In genomic region chr2:128293426-128293755, GRCh38 we compare ENCODE assay signal across 1 cellular context.
TF ChIP-seq lines count a peak whose summit lies in the region.

No MANE protein-coding gene starts in this region.

TF ChIP-seq in SK-N-SH treated with all-trans-retinoic acid at 6 μM for 48 hours, 23 proteins besides CTCF, POLR2A, EP300 and RAD21 (continued from another document):
- TF ChIP-seq CREB5 (CRISPR knock-in tag; IDR thresholded peaks at IDR 0.05; ENCODE audit: low read depth) (no peak), ZNF70 (CRISPR knock-in tag; IDR thresholded peaks at IDR 0.05) (no peak), CSRNP3 (CRISPR knock-in tag; IDR thresholded peaks at IDR 0.05) (no peak), TCF4 (CRISPR knock-in tag; IDR thresholded peaks at IDR 0.05; ENCODE audit: borderline replicate concordance) (no peak), ZNF8 (CRISPR knock-in tag; IDR thresholded peaks at IDR 0.05) (no peak), ZFP30 (CRISPR knock-in tag; IDR thresholded peaks at IDR 0.05) (no peak), PATZ1 (CRISPR knock-in tag; IDR thresholded peaks at IDR 0.05; ENCODE audit: borderline replicate concordance) (no peak), POU6F1 (CRISPR knock-in tag; IDR thresholded peaks at IDR 0.05; ENCODE audit: borderline replicate concordance, low read depth) (no peak), TSHZ2 (CRISPR knock-in tag; IDR thresholded peaks at IDR 0.05) (no peak), SNAI2 (CRISPR knock-in tag; IDR thresholded peaks at IDR 0.05) (no peak)
TF ChIP-seq in SK-N-SH treated with all-trans-retinoic acid at 6 μM for 48 hours: peak in this region for 0.
